ENCODE assay signal across 8 cellular contexts in genomic region chr2:112483047-112483473, GRCh38. TPM values are rescaled to one million over a fixed set of nuclear protein-coding genes. Genes with fewer than 3 reads are reported as not detected.
DNase-seq lines count a peak whose midpoint lies in the region; ATAC-seq and TF ChIP-seq lines count a peak whose summit lies in the region.

No MANE protein-coding gene starts in this region.

- no peak for TF ChIP-seq CTCF in endodermal cell (conservative IDR thresholded peaks at IDR 0.05)

- ATAC-seq in T-cell (replicated peaks in 1 of 4) (no peak), GM18907 (IDR thresholded peaks at IDR 0.05; ENCODE audit: unreplicated experiment) (no peak)

- H3K4me3 Mint-ChIP-seq in IgD-negative memory B cell (peak overlapping the region; percentile 91 to 98 (median 97)), T-cell (peak overlapping the region; percentile 90 to 97 (median 94)), endodermal cell (peak overlapping the region; percentile 94)

- CTCF ChIA-PET in T-cell (lab: Charles Lee), result interaction anchor here (0.6 to 1.4 kb wide), 2 partner anchors 20 to 67 kb away, joined by 3 to 12 read pairs; no protein-coding TSS in a partner anchor

- H3K9me3 ChIP-seq in endodermal cell (ENCODE audit: control insufficient read depth, low read length) (no peaks in the 10 kb centered on the region), muscle layer of duodenum (ENCODE audit: control insufficient read depth in 1 of 2, low read length in 2 of 2) (no peaks in the 10 kb centered on the region)

- H3K36me3 ChIP-seq in endodermal cell (ENCODE audit: control insufficient read depth, insufficient read depth, low read length) (peaks cover 28% of the 10 kb centered on the region), muscle layer of duodenum (ENCODE audit: control insufficient read depth in 1 of 2, insufficient read depth in 2 of 2, low read length in 2 of 2) (no peaks in the 10 kb centered on the region)

- H3K36me3 Mint-ChIP-seq in IgD-negative memory B cell (peaks cover 2% of the 10 kb centered on the region), T-cell (no peaks in the 10 kb centered on the region), endodermal cell (ENCODE audit: low read depth) (peaks cover 25% of the 10 kb centered on the region)

- peak overlapping the region; percentile 90 for H3K4me3 ChIP-seq in endodermal cell (ENCODE audit: low read length)
- H3K4me3 ChIP-seq in muscle layer of duodenum (ENCODE audit: low read depth in 1 of 2, low read length in 2 of 2), result peak overlapping the region; percentile 81 to 89

- peak overlapping the region; percentile 56 for H3K9ac ChIP-seq in endodermal cell (ENCODE audit: extremely low read depth, low read length, poor library complexity, severe bottlenecking)

- H3K27ac ChIP-seq in endodermal cell (ENCODE audit: low read depth, low read length) (no peak overlapping the region), muscle layer of duodenum (ENCODE audit: low read length) (peak overlapping the region; percentile 75)

- 4 to 10% methylated on average over 9 to 10 of the region's 10 CpGs for WGBS in endodermal cell (ENCODE audit: insufficient coverage in 1 of 2, insufficient read length in 1 of 2), 2 experiments

- H3K9me3 Mint-ChIP-seq in IgD-negative memory B cell, result no peaks in the 10 kb centered on the region
- H3K9me3 Mint-ChIP-seq in T-cell, result no peaks in the 10 kb centered on the region
- no peaks in the 10 kb centered on the region for H3K9me3 Mint-ChIP-seq in endodermal cell

- no peaks in the 10 kb centered on the region for H3K27me3 ChIP-seq in endodermal cell (ENCODE audit: control insufficient read depth, insufficient read depth, low read length, poor library complexity, severe bottlenecking)
- no peaks in the 10 kb centered on the region for H3K27me3 ChIP-seq in muscle layer of duodenum (ENCODE audit: low read depth, low read length)

- POLR2A ChIA-PET in T-cell (lab: Charles Lee), result interaction anchor here (0.6 to 0.9 kb wide), 2 partner anchors 10 to 21 kb away, joined by 3 to 7 read pairs; no protein-coding TSS in a partner anchor

- DNase-seq in DMS 273 (lab: John Stamatoyannopoulos, UW; ENCODE audit: unreplicated experiment) (peak; percentile 79), DMS 273 treated with DMSO at 0.1 percent for 48 hours (lab: John Stamatoyannopoulos, UW) (no peak), T-cell (no peak), endodermal cell (peak; percentile 58)
- no peak for DNase-seq in activated CD8-positive, alpha-beta memory T cell treated with anti-CD3 and anti-CD28 coated beads for 24 hours

- H3K27me3 Mint-ChIP-seq in IgD-negative memory B cell (no peaks in the 10 kb centered on the region), T-cell (no peaks in the 10 kb centered on the region), endodermal cell (ENCODE audit: insufficient read depth) (peaks cover 9% of the 10 kb centered on the region)

- H3K27ac Mint-ChIP-seq in IgD-negative memory B cell (peak overlapping the region in 2 of 3 donors; percentile 63 to 81), T-cell (peak overlapping the region; percentile 46 to 78), endodermal cell (no peak overlapping the region)

- H3K4me1 Mint-ChIP-seq in IgD-negative memory B cell (peaks cover 12 to 23% (median 22%) of the 10 kb centered on the region in 3 donors), T-cell (peaks cover 24 to 28% (median 26%) of the 10 kb centered on the region in 3 donors), endodermal cell (peaks cover 13% of the 10 kb centered on the region)

- H3K4me1 ChIP-seq in endodermal cell (ENCODE audit: control insufficient read depth, insufficient read depth, low read length) (no peaks in the 10 kb centered on the region), muscle layer of duodenum (ENCODE audit: control insufficient read depth in 1 of 2, insufficient read depth in 2 of 2, low read length in 2 of 2) (peaks cover 0 to 17% of the 10 kb centered on the region in 2 donors)

RNA-seq across cellular contexts. Expression of gene TTL, which starts 1.1 kb away (rescaled TPM):
- 1.3 TPM for polyA plus RNA-seq in IgD-negative memory B cell
- total RNA-seq in T-cell (10 to 100 TPM; 11.9 to 23.3 (median 20.2) TPM), endodermal cell (10 to 100 TPM; 61.1 to 89.6 TPM)
- 58.2 TPM for polyA plus RNA-seq in endodermal cell (2013, experiment 1 of 2)
- polyA plus RNA-seq in endodermal cell (2013, experiment 2 of 2), result 67.1 TPM

RNA-seq across cellular contexts. Expression of gene RGPD8, which starts 49.6 kb away (rescaled TPM):
- polyA plus RNA-seq in IgD-negative memory B cell, result 3.8 TPM
- total RNA-seq in T-cell (10 to 100 TPM; 10.8 to 61.4 (median 20.7) TPM), endodermal cell (10 to 100 TPM; 17.1 to 42.7 TPM)
- 12.1 TPM for polyA plus RNA-seq in endodermal cell (2013, experiment 1 of 2)
- polyA plus RNA-seq in endodermal cell (2013, experiment 2 of 2), result 12.1 TPM

RNA-seq across cellular contexts. Expression of gene POLR1B, which starts 59.2 kb away (rescaled TPM):
- polyA plus RNA-seq in IgD-negative memory B cell, result 18.5 TPM
- total RNA-seq in T-cell (10 to 100 TPM; 15.1 to 39.5 (median 35.9) TPM), endodermal cell (10 to 100 TPM; 25.6 to 31.9 TPM)
- 13.9 TPM for polyA plus RNA-seq in endodermal cell (2013, experiment 1 of 2)
- 14.1 TPM for polyA plus RNA-seq in endodermal cell (2013, experiment 2 of 2)

Comparison
In these comparisons a context has a peak if more than half of its experiments do, and no peak if none do; other contexts are left out.
1. DNase-seq: peak in DMS 273 (single experiment) and endodermal cell (single experiment); none in DMS 273 treated with DMSO at 0.1 percent for 48 hours (single experiment), T-cell (0 of 34) and activated CD8-positive, alpha-beta memory T cell treated with anti-CD3 and anti-CD28 coated beads for 24 hours (single experiment).
2. Peak in every context shown above with its lines, with median percentiles within 50 percentile points of each other: H3K4me3 Mint-ChIP-seq.